ENCODE assay signal across 9 cellular contexts in the genomic region with DNA sequence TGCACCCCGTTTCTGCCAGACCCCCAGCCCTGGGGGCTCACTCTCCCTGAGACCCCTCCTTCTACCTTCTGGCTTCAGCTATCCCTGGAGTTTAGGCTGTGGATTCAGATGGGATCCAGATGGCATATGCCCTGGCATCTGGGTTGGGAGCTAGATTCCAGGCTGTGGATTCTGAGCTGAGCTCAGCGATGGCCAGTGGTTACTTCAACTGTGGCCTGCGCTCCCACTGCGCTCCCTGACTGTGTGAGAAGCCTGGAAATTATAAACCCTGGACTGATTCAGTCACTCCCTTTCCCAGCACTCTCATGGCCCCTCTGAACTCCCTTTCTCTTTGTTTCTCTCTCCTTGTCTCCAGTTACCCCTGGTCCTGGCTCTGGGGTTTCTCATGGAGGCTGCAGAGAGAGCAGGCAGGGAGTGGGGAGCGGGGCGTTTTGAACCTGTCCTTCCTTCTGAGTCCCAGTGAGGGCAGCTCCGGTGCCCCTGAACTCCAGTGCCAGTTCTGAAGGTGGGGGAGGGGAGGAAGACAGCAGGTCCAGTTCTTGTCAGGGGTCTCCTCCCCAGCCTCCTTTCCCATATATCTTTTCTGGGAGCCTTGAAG. TPM values are rescaled to one million over a fixed set of nuclear protein-coding genes. Genes with fewer than 3 reads are reported as not detected.
DNase-seq lines count a peak whose midpoint lies in the region; ATAC-seq and TF ChIP-seq lines count a peak whose summit lies in the region.
"Had no signal": no experiment of that assay in that cellular context is flagged by ENCODE, and none has a peak within 500 bp of the region (broad histone marks: within the 10 kb centered on the region; RNA-seq: fewer than 3 reads in every experiment).

No MANE protein-coding gene starts in this region.

- no TSS peak for BruUV-seq in mammary epithelial cell (replicated peaks; lab: Mats Ljungman, UMichigan)

- H3K36me3 ChIP-seq in mammary epithelial cell (ENCODE audit: insufficient read depth, low read length) (no peaks in the 10 kb centered on the region), lower lobe of right lung (no peaks in the 10 kb centered on the region), BE2C (no peaks in the 10 kb centered on the region; the same call in 1 of the 2 replicates)

- in situ Hi-C loops in mammary epithelial cell (cut with MboI; ENCODE audit: low sequenced_read_pairs in 2 of 2): no loop called here

- dilution Hi-C loops in mammary epithelial cell (cut with HindIII; ENCODE audit: low sequenced_read_pairs): loop anchor here (5.0 kb wide), 1 partner anchor 71 kb away; no protein-coding TSS in a partner anchor

- no peak for ATAC-seq in lower lobe of right lung

- H3K4me1 ChIP-seq in mammary epithelial cell (ENCODE audit: insufficient read depth, low read length) (peaks cover 62% of the 10 kb centered on the region), lower lobe of right lung (peaks cover 79% of the 10 kb centered on the region), BE2C (no peaks in the 10 kb centered on the region)

- TF ChIP-seq CTCF in HFF-Myc (IDR thresholded peaks at IDR 0.05; ENCODE audit: low read depth, low read length, missing control alignments): no peak
- no peak for TF ChIP-seq CTCF in mammary epithelial cell (conservative IDR thresholded peaks at IDR 0.05 in 1 of 2, IDR thresholded peaks at IDR 0.05 in 1 of 2; ENCODE audit: extremely low read depth in 1 of 2, insufficient read depth in 1 of 2, low read depth in 1 of 2, low read length in 2 of 2)
- no peak for TF ChIP-seq CTCF in lower lobe of right lung (IDR thresholded peaks at IDR 0.05)
- no peak for TF ChIP-seq CTCF in BE2C (IDR thresholded peaks at IDR 0.05; ENCODE audit: low read depth, low read length)

- peak overlapping the region; percentile 86 for H3K4me2 ChIP-seq in mammary epithelial cell (ENCODE audit: insufficient read depth, low read depth, low read length)

- H4K20me1 ChIP-seq in mammary epithelial cell (ENCODE audit: insufficient read depth, low read length): no peaks in the 10 kb centered on the region

- H3K9me3 ChIP-seq in mammary epithelial cell (replicated peaks; ENCODE audit: insufficient read depth, low read length) (no peaks in the 10 kb centered on the region), lower lobe of right lung (no peaks in the 10 kb centered on the region), BE2C (no peaks in the 10 kb centered on the region)

- CTCF ChIA-PET in mammary epithelial cell (lab: Charles Lee; ENCODE audit: low non-redundant PET): no interaction called here

- intact Hi-C loops in mammary epithelial cell (cut with micrococcal nuclease): no loop called here
- intact Hi-C loops in lower lobe of right lung (cut with DNase I): no loop called here

- H3K27me3 ChIP-seq in mammary epithelial cell (ENCODE audit: insufficient read depth, low read length) (no peaks in the 10 kb centered on the region), lower lobe of right lung (ENCODE audit: low read depth) (no peaks in the 10 kb centered on the region), BE2C (no peaks in the 10 kb centered on the region)

- H3K9ac ChIP-seq in mammary epithelial cell (ENCODE audit: insufficient read depth, low read length): no peak overlapping the region

- WGBS in mammary epithelial cell (ENCODE audit: low coverage, missing lambda C conversion rate): 80% methylated on average over 2 of the region's 7 CpGs

- H3K4me3 ChIP-seq in HFF-Myc (replicated peaks; ENCODE audit: low read depth, low read length): peak overlapping the region; percentile 56
- no peak overlapping the region for H3K4me3 ChIP-seq in mammary epithelial cell (replicated peaks in 1 of 3; ENCODE audit: insufficient read depth in 1 of 3, low read depth in 2 of 3, low read length in 3 of 3)
- H3K4me3 ChIP-seq in lower lobe of right lung: peak overlapping the region; percentile 78
- H3K4me3 ChIP-seq in BE2C (ENCODE audit: low read depth, low read length): no peak overlapping the region; the same call in 1 of the 2 replicates

- H2AFZ ChIP-seq in mammary epithelial cell (ENCODE audit: low read depth, low read length): no peak overlapping the region

- DNase-seq in HFF-Myc (ENCODE audit: extremely low read depth, low read depth) (no peak), mammary epithelial cell (no peak), lower lobe of right lung (no peak), stromal cell of bone marrow (ENCODE audit: low read depth) (peak; percentile 64), BE2C (no peak), NCI-H1930 (lab: John Stamatoyannopoulos, UW) (no peak), activated T-cell treated with anti-CD3 and anti-CD28 coated beads for 4 hours (no peak), cortex of kidney (lab: John Stamatoyannopoulos, UW) (no peak)

- H3K27ac ChIP-seq in mammary epithelial cell (ENCODE audit: insufficient read depth, low read depth, low read length) (no peak overlapping the region), lower lobe of right lung (peak overlapping the region; percentile 79)

- peaks cover 87% of the 10 kb centered on the region for H3K79me2 ChIP-seq in mammary epithelial cell (ENCODE audit: insufficient read depth, low read length)

RNA-seq across cellular contexts. Expression of a gene that starts 4.8 kb away (rescaled TPM):
- 10 to 100 TPM; 19.5 to 25.4 TPM for total RNA-seq in mammary epithelial cell
- polyA plus RNA-seq in mammary epithelial cell: 12.1 TPM
- polyA minus RNA-seq in mammary epithelial cell: 17.2 TPM
- 56.5 TPM for total RNA-seq in lower lobe of right lung
- polyA plus RNA-seq in BE2C (2012; ENCODE audit: insufficient read depth, insufficient read length, low read depth): 78.2 TPM
- polyA plus RNA-seq: IgD-negative memory B cell had no signal

RNA-seq across cellular contexts. Expression of a gene that starts 40.8 kb away (rescaled TPM):
- total RNA-seq in mammary epithelial cell (under 1 TPM; under 0.01 to 0.28 TPM), lower lobe of right lung (3.6 TPM)
- polyA plus RNA-seq in mammary epithelial cell: 0.46 TPM
- polyA minus RNA-seq in mammary epithelial cell: not detected
- polyA plus RNA-seq in BE2C (2012; ENCODE audit: insufficient read depth, insufficient read length, low read depth): 6.5 TPM
- polyA plus RNA-seq: IgD-negative memory B cell had no signal

Comparison
In these comparisons a context has a peak if more than half of its experiments do, and no peak if none do; other contexts are left out.
1. H3K4me3 ChIP-seq: peak in HFF-Myc (single experiment) and lower lobe of right lung (single experiment); none in mammary epithelial cell (0 of 3) and BE2C (single experiment).